Comparison of ENCODE assay signal across 29 cellular contexts in the genomic region with DNA sequence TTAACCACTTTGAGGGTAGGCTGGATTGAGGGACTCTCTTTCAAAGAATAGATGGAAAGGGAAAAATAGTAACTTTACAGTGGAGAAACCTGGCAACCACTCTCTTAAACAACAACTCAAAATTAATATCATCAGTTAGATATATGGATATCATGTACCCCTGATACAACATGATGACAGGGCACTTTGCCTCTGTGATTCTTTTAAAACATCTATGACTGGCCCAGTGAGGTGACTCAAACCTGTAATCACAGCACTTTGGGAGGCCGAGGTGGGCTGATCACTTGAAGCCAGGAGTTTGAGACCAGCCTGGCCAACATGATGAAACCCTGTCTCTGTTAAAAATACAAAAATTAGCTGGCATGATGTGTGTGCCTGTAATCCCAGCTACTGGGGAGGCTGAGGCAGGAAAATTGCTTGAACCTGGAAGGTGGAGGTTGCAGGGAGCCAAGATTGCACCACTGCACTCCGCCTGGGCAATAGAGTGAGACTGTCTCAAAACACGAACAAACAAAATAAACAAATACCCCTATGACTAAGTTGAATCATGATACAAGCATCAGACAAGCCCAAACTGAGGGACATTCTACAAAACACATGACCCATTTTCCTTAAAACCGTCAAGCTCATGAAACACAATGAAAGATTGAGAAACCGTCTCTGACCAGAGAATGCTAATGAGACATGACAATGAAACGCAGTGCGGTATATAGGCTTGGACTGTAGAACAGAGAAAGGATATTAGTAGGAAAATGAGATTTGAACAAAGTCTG. TPM values are rescaled to one million over a fixed set of nuclear protein-coding genes. Genes with fewer than 3 reads are reported as not detected.
DNase-seq lines count a peak whose midpoint lies in the region; ATAC-seq, FAIRE-seq and TF ChIP-seq lines count a peak whose summit lies in the region.
"Had no signal": no experiment of that assay in that cellular context is flagged by ENCODE, and none has a peak within 500 bp of the region (broad histone marks: within the 10 kb centered on the region; RNA-seq: fewer than 3 reads in every experiment).

No MANE protein-coding gene starts in this region.

- TF ChIP-seq POLR2A in testis (IDR thresholded peaks at IDR 0.05): no peak

- H3K4me1 ChIP-seq in testis: no peaks in the 10 kb centered on the region
- H3K4me1 ChIP-seq: BLaER1, gastrocnemius medialis, pancreas, sigmoid colon had no signal

- in situ Hi-C loops in Caki2 (cut with HindIII; ENCODE audit: low pct_unique_long_range_greater_than_20kb, low sequenced_read_pairs): no loop called here

- H3K36me3 ChIP-seq in bronchial epithelial cell (ENCODE audit: control insufficient read depth, insufficient read depth, low read length) (no peaks in the 10 kb centered on the region), testis (ENCODE audit: low read depth, missing control alignments) (no peaks in the 10 kb centered on the region)
- H3K36me3 ChIP-seq: BLaER1, gastrocnemius medialis, pancreas, sigmoid colon had no signal

- H3K9me3 ChIP-seq in testis: no peaks in the 10 kb centered on the region
- H3K9me3 ChIP-seq: gastrocnemius medialis, pancreas, sigmoid colon had no signal

- FAIRE-seq in bronchial epithelial cell (lab: Jason Lieb, UNC): peak; percentile 80
- FAIRE-seq: A204.1, G401.6, HTR-8/SVneo, pancreas had no signal

- no peak for TF ChIP-seq CTCF in bronchial epithelial cell (IDR thresholded peaks at IDR 0.05; ENCODE audit: insufficient read depth, low read length, severe bottlenecking)
- TF ChIP-seq CTCF in fibroblast of villous mesenchyme (IDR thresholded peaks at IDR 0.05; ENCODE audit: insufficient read depth, low read depth, low read length): no peak
- TF ChIP-seq CTCF in testis (IDR thresholded peaks at IDR 0.05): no peak

- H3K4me3 ChIP-seq in bronchial epithelial cell (ENCODE audit: low read depth, low read length): no peak overlapping the region
- no peak overlapping the region for H3K4me3 ChIP-seq in fibroblast of villous mesenchyme (ENCODE audit: low read depth, low read length)
- H3K4me3 ChIP-seq in testis: no peak overlapping the region
- H3K4me3 ChIP-seq: BLaER1, gastrocnemius medialis, pancreas, sigmoid colon had no signal

- no peak overlapping the region for H3K27ac ChIP-seq in testis
- H3K27ac ChIP-seq: BLaER1, gastrocnemius medialis, pancreas, sigmoid colon had no signal

- ATAC-seq in GM21381 (IDR thresholded peaks at IDR 0.05; ENCODE audit: unreplicated experiment) (no peak), HG02852 (IDR thresholded peaks at IDR 0.05; ENCODE audit: unreplicated experiment) (no peak)
- ATAC-seq: effector memory CD8-positive, alpha-beta T cell; gastrocnemius medialis; naive thymus-derived CD4-positive, alpha-beta T cell; pancreas had no signal

- intact Hi-C loops in testis (cut with DNase I; ENCODE audit: low total_unique reads): no loop called here

- WGBS in testis, 2 donors: 93 to 95% methylated on average over 7 of the region's 7 CpGs

- H3K27me3 ChIP-seq in bronchial epithelial cell (ENCODE audit: control insufficient read depth, insufficient read depth, low read length): no peaks in the 10 kb centered on the region
- H3K27me3 ChIP-seq in testis: no peaks in the 10 kb centered on the region
- H3K27me3 ChIP-seq: BLaER1, gastrocnemius medialis, pancreas had no signal

- DNase-seq in Caki2 (ENCODE audit: low read depth) (peak; percentile 75), M059J (ENCODE audit: low read depth) (peak; percentile 83), bronchial epithelial cell (ENCODE audit: low read depth) (peak; percentile 98), fibroblast of villous mesenchyme (ENCODE audit: low read depth) (peak; percentile 41), testis (no peak), COR-L47 (lab: John Stamatoyannopoulos, UW) (no peak)
- DNase-seq: activated CD4-positive, alpha-beta T cell treated with anti-CD3 and anti-CD28 coated beads for 1 hour; activated CD8-positive, alpha-beta memory T cell treated with anti-CD3 and anti-CD28 coated beads for 24 hours; activated naive CD4-positive, alpha-beta T cell treated with anti-CD3 and anti-CD28 coated beads for 36 hours; activated T-cell treated with anti-CD3 and anti-CD28 coated beads, Interleukin-2, amount 50 U/mL, for 48 hours; anterior cingulate cortex; cerebellar nuclear complex; effector memory CD8-positive, alpha-beta T cell; gastrocnemius medialis; Kasumi-1; kidney glomerular epithelial cell; mesendoderm; naive thymus-derived CD4-positive, alpha-beta T cell; NCI-H1105 treated with DMSO at 0.1 percent for 48 hours; NCI-H524; pancreas; sigmoid colon had no signal

RNA-seq across cellular contexts. Expression of gene SLC7A8, which starts 26.4 kb away (rescaled TPM):
- not detected in 2 replicates for total RNA-seq in Caki2 (2014; rRNA removed; shearing (Covaris generic); ENCODE audit: low replicate concordance)
- total RNA-seq in M059J (2014; rRNA removed; shearing (Covaris generic)): 3.0 and 4.0 TPM in 2 replicates
- total RNA-seq in bronchial epithelial cell: 1.1 and 9.0 TPM in 2 replicates
- total RNA-seq in fibroblast of villous mesenchyme: 0.86 and 0.97 TPM in 2 replicates
- 10 to 100 TPM; 78.2 to 94.2 TPM for total RNA-seq in testis
- polyA plus RNA-seq in testis (ENCODE audit: insufficient read depth, low read depth, low replicate concordance): 73.5 TPM

RNA-seq across cellular contexts. Expression of gene RNF212B, which starts 27.9 kb away (rescaled TPM):
- total RNA-seq in Caki2 (2014; rRNA removed; shearing (Covaris generic); ENCODE audit: low replicate concordance): not detected in 2 replicates
- total RNA-seq in M059J (2014; rRNA removed; shearing (Covaris generic)): not detected in 2 replicates
- total RNA-seq in bronchial epithelial cell (not detected in 2 replicates), fibroblast of villous mesenchyme (not detected in 2 replicates), testis (10 to 100 TPM in 1 of 2 donors, 1 to 10 TPM in 1; 5.4 to 23.2 TPM)
- polyA plus RNA-seq in testis (ENCODE audit: insufficient read depth, low read depth, low replicate concordance): 18.3 TPM
- total RNA-seq: activated naive CD4-positive, alpha-beta T cell treated with anti-CD3 and anti-CD28 coated beads for 36 hours; gastrocnemius medialis; naive thymus-derived CD4-positive, alpha-beta T cell; sigmoid colon; temporal lobe had no signal
- polyA plus RNA-seq: naive thymus-derived CD4-positive, alpha-beta T cell; pancreas; sigmoid colon had no signal

Comparison
In these comparisons a context has a peak if more than half of its experiments do, and no peak if none do; other contexts are left out.
1. DNase-seq: peak in Caki2 (single experiment), M059J (single experiment), bronchial epithelial cell (single experiment) and fibroblast of villous mesenchyme (single experiment); none in testis (single experiment) and COR-L47 (single experiment).